ENCODE assay signal across 9 cellular contexts in genomic region chr1:9399510-9400424, GRCh38.
A peak's percentile ranks its signal among the peaks of the same experiment; 100 is the strongest.
DNase-seq lines count a peak whose midpoint lies in the region; ATAC-seq lines count a peak whose summit lies in the region.
"Had no signal": no experiment of that assay in that cellular context is flagged by ENCODE, and none has a peak within 500 bp of the region (broad histone marks: within the 10 kb centered on the region; RNA-seq: fewer than 3 reads in every experiment).

No MANE protein-coding gene starts in this region.

- peak overlapping the region; percentile 90 for H3K27ac ChIP-seq in KOPT-K1 (ENCODE audit: low read depth, low read length, poor library complexity, severe bottlenecking)
- peak overlapping the region; percentile 79 for H3K27ac ChIP-seq in temporal lobe (ENCODE audit: low read depth, low read length)
- H3K27ac ChIP-seq: SJSA1 had no signal

- DNase-seq in SW480 (ENCODE audit: low spot score) (peak; percentile 67), hepatic stellate cell (ENCODE audit: low spot score) (peak; percentile 72)
- DNase-seq in activated CD4-positive, alpha-beta T cell treated with anti-CD3 and anti-CD28 coated beads for 1 hour, result no peak
- no peak for DNase-seq in stimulated activated CD4-positive, alpha-beta T cell treated with anti-CD3 and anti-CD28 coated beads, Interleukin-2, amount 100 ng/mL, for 48 hours
- DNase-seq: activated naive CD8-positive, alpha-beta T cell treated with anti-CD3 and anti-CD28 coated beads, Interleukin-2, amount 10 ng/mL, durations not matched to agents 7 days and 5 days had no signal

- H3K9me3 ChIP-seq in KOPT-K1 (ENCODE audit: insufficient read depth, low read length, poor library complexity, severe bottlenecking), result no peaks in the 10 kb centered on the region
- H3K9me3 ChIP-seq: SJSA1 had no signal

- H3K36me3 ChIP-seq in KOPT-K1 (ENCODE audit: insufficient read depth, low read length), result no peaks in the 10 kb centered on the region
- H3K36me3 ChIP-seq: SJSA1 had no signal

- ATAC-seq in HG03571 (IDR thresholded peaks at IDR 0.05; ENCODE audit: unreplicated experiment), result no peak

Comparison
In these comparisons a context has a peak if more than half of its experiments do, and no peak if none do; other contexts are left out.
1. DNase-seq: peak in SW480 (single experiment) and hepatic stellate cell (single experiment); none in activated CD4-positive, alpha-beta T cell treated with anti-CD3 and anti-CD28 coated beads for 1 hour (single experiment) and stimulated activated CD4-positive, alpha-beta T cell treated with anti-CD3 and anti-CD28 coated beads, Interleukin-2, amount 100 ng/mL, for 48 hours (0 of 2).